Comparison of ENCODE assay signal across 1 cellular context in the genomic region with DNA sequence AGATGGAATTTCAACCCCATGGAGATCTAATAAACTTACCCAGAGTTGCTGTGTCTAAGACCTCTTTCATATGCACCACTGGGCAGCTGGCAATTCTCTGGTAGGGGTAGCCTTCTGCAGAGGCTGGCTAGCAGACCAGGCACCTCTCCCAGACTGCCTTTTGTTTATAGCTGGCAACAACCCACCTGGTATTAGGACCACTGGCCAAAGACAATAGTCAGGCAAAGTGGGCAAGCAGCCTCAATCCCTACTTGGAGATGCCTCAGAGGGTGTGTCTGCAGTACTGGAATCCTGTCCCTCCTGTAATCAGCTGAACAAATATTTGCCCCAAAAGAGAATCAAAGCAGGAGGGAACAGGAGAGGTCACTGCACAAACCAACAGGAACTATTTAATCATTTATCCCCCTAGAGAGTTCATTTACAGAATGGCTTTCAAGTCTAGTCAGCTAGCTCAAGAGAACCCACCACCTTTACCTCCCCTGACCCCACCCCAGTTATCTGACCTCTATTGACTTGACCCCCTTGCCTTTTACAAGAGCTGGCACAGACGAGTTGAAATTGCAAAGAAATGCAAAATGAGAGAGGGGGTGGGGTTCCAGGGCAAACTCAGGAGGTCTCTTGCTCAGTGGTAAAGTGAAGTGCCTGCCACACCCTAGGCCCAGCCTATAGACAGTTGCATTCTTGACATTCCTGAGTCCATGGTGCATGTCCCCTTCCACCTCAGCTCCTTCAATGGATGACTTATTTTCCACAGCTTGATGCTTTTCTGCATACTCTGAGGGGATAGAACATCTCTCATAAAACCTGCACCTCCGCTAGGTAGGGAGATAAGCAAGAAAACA.
A peak's percentile ranks its signal among the peaks of the same experiment; 100 is the strongest.
TF ChIP-seq lines count a peak whose summit lies in the region.

No MANE protein-coding gene starts in this region.

TF ChIP-seq in HepG2, 621 proteins besides CTCF, POLR2A, EP300 and RAD21 (continued from another document and continues in another):
- TF ChIP-seq NCOR1 (IDR thresholded peaks at IDR 0.05; ENCODE audit: borderline replicate concordance, low read length) = peak; percentile 99; the same call in 1 of the 2 replicates
- 0 out of 2 replicates have a peak, but pooled peaks have one; percentile 44 for TF ChIP-seq KDM3A (CRISPR knock-in tag; IDR thresholded peaks at IDR 0.05; ENCODE audit: low read depth)
- TF ChIP-seq, protein P1, sequence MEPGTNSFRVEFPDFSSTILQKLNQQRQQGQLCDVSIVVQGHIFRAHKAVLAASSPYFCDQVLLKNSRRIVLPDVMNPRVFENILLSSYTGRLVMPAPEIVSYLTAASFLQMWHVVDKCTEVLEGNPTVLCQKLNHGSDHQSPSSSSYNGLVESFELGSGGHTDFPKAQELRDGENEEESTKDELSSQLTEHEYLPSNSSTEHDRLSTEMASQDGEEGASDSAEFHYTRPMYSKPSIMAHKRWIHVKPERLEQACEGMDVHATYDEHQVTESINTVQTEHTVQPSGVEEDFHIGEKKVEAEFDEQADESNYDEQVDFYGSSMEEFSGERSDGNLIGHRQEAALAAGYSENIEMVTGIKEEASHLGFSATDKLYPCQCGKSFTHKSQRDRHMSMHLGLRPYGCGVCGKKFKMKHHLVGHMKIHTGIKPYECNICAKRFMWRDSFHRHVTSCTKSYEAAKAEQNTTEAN (CRISPR knock-in tag; conservative IDR thresholded peaks at IDR 0.05) = peak; percentile 89
- no peak for TF ChIP-seq ELF4 (CRISPR knock-in tag; IDR thresholded peaks at IDR 0.05; ENCODE audit: borderline replicate concordance)
- TF ChIP-seq, protein P2, sequence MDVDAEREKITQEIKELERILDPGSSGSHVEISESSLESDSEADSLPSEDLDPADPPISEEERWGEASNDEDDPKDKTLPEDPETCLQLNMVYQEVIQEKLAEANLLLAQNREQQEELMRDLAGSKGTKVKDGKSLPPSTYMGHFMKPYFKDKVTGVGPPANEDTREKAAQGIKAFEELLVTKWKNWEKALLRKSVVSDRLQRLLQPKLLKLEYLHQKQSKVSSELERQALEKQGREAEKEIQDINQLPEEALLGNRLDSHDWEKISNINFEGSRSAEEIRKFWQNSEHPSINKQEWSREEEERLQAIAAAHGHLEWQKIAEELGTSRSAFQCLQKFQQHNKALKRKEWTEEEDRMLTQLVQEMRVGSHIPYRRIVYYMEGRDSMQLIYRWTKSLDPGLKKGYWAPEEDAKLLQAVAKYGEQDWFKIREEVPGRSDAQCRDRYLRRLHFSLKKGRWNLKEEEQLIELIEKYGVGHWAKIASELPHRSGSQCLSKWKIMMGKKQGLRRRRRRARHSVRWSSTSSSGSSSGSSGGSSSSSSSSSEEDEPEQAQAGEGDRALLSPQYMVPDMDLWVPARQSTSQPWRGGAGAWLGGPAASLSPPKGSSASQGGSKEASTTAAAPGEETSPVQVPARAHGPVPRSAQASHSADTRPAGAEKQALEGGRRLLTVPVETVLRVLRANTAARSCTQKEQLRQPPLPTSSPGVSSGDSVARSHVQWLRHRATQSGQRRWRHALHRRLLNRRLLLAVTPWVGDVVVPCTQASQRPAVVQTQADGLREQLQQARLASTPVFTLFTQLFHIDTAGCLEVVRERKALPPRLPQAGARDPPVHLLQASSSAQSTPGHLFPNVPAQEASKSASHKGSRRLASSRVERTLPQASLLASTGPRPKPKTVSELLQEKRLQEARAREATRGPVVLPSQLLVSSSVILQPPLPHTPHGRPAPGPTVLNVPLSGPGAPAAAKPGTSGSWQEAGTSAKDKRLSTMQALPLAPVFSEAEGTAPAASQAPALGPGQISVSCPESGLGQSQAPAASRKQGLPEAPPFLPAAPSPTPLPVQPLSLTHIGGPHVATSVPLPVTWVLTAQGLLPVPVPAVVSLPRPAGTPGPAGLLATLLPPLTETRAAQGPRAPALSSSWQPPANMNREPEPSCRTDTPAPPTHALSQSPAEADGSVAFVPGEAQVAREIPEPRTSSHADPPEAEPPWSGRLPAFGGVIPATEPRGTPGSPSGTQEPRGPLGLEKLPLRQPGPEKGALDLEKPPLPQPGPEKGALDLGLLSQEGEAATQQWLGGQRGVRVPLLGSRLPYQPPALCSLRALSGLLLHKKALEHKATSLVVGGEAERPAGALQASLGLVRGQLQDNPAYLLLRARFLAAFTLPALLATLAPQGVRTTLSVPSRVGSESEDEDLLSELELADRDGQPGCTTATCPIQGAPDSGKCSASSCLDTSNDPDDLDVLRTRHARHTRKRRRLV (CRISPR knock-in tag; IDR thresholded peaks at IDR 0.05) = peak; percentile 39; the same call in 1 of the 2 replicates
- peak; percentile 62 for TF ChIP-seq SPEN (CRISPR knock-in tag; IDR thresholded peaks at IDR 0.05; ENCODE audit: low read depth)
- peak; percentile 93; the same call in 1 of the 2 replicates for TF ChIP-seq KLF15 (CRISPR knock-in tag; IDR thresholded peaks at IDR 0.05; ENCODE audit: borderline replicate concordance)
- TF ChIP-seq CENPT (CRISPR knock-in tag; IDR thresholded peaks at IDR 0.05; ENCODE audit: low read depth) = 0 out of 2 replicates have a peak, but pooled peaks have one; percentile 80
- TF ChIP-seq HOXD1 (CRISPR knock-in tag; IDR thresholded peaks at IDR 0.05) = peak; percentile 86
- no peak for TF ChIP-seq ARHGAP35 (CRISPR knock-in tag; IDR thresholded peaks at IDR 0.05; ENCODE audit: borderline replicate concordance)
- TF ChIP-seq, protein P3, sequence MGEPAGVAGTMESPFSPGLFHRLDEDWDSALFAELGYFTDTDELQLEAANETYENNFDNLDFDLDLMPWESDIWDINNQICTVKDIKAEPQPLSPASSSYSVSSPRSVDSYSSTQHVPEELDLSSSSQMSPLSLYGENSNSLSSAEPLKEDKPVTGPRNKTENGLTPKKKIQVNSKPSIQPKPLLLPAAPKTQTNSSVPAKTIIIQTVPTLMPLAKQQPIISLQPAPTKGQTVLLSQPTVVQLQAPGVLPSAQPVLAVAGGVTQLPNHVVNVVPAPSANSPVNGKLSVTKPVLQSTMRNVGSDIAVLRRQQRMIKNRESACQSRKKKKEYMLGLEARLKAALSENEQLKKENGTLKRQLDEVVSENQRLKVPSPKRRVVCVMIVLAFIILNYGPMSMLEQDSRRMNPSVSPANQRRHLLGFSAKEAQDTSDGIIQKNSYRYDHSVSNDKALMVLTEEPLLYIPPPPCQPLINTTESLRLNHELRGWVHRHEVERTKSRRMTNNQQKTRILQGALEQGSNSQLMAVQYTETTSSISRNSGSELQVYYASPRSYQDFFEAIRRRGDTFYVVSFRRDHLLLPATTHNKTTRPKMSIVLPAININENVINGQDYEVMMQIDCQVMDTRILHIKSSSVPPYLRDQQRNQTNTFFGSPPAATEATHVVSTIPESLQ (CRISPR knock-in tag; conservative IDR thresholded peaks at IDR 0.05) = no peak
- TF ChIP-seq, protein P4, sequence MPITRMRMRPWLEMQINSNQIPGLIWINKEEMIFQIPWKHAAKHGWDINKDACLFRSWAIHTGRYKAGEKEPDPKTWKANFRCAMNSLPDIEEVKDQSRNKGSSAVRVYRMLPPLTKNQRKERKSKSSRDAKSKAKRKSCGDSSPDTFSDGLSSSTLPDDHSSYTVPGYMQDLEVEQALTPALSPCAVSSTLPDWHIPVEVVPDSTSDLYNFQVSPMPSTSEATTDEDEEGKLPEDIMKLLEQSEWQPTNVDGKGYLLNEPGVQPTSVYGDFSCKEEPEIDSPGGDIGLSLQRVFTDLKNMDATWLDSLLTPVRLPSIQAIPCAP (CRISPR knock-in tag; IDR thresholded peaks at IDR 0.05; ENCODE audit: low read depth) = no peak
- peak; percentile 5; the same call in 1 of the 2 replicates for TF ChIP-seq KDM2A (CRISPR knock-in tag; IDR thresholded peaks at IDR 0.05; ENCODE audit: borderline replicate concordance, low read depth)
- TF ChIP-seq SKI (IDR thresholded peaks at IDR 0.05; ENCODE audit: partially characterized antibody) = peak; percentile 97
- 0 out of 2 replicates have a peak, but pooled peaks have one; percentile 61 for TF ChIP-seq ZNF430 (CRISPR knock-in tag; IDR thresholded peaks at IDR 0.05)
- TF ChIP-seq, protein P5, sequence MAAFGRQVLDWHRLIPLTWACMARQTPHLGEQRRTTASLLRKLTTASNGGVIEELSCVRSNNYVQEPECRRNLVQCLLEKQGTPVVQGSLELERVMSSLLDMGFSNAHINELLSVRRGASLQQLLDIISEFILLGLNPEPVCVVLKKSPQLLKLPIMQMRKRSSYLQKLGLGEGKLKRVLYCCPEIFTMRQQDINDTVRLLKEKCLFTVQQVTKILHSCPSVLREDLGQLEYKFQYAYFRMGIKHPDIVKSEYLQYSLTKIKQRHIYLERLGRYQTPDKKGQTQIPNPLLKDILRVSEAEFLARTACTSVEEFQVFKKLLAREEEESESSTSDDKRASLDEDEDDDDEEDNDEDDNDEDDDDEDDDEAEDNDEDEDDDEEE (CRISPR knock-in tag; IDR thresholded peaks at IDR 0.05) = no peak; the same call in 1 of the 2 replicates
- TF ChIP-seq PPARG (CRISPR knock-in tag; conservative IDR thresholded peaks at IDR 0.05) = peak; percentile 93
- no peak; the same call in 1 of the 2 replicates for TF ChIP-seq ZNF850 (CRISPR knock-in tag; conservative IDR thresholded peaks at IDR 0.05)
- TF ChIP-seq RXRA (CRISPR knock-in tag; IDR thresholded peaks at IDR 0.05) = peak; percentile 99
- TF ChIP-seq, protein P6, sequence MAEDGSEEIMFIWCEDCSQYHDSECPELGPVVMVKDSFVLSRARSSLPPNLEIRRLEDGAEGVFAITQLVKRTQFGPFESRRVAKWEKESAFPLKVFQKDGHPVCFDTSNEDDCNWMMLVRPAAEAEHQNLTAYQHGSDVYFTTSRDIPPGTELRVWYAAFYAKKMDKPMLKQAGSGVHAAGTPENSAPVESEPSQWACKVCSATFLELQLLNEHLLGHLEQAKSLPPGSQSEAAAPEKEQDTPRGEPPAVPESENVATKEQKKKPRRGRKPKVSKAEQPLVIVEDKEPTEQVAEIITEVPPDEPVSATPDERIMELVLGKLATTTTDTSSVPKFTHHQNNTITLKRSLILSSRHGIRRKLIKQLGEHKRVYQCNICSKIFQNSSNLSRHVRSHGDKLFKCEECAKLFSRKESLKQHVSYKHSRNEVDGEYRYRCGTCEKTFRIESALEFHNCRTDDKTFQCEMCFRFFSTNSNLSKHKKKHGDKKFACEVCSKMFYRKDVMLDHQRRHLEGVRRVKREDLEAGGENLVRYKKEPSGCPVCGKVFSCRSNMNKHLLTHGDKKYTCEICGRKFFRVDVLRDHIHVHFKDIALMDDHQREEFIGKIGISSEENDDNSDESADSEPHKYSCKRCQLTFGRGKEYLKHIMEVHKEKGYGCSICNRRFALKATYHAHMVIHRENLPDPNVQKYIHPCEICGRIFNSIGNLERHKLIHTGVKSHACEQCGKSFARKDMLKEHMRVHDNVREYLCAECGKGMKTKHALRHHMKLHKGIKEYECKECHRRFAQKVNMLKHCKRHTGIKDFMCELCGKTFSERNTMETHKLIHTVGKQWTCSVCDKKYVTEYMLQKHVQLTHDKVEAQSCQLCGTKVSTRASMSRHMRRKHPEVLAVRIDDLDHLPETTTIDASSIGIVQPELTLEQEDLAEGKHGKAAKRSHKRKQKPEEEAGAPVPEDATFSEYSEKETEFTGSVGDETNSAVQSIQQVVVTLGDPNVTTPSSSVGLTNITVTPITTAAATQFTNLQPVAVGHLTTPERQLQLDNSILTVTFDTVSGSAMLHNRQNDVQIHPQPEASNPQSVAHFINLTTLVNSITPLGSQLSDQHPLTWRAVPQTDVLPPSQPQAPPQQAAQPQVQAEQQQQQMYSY (CRISPR knock-in tag; IDR thresholded peaks at IDR 0.05) = peak; percentile 54; the same call in 1 of the 2 replicates
- TF ChIP-seq ZNF557 (CRISPR knock-in tag; IDR thresholded peaks at IDR 0.05) = peak; percentile 92
- TF ChIP-seq TBX3 (IDR thresholded peaks at IDR 0.05; ENCODE audit: borderline replicate concordance) = peak; percentile 87
- TF ChIP-seq, protein P7, sequence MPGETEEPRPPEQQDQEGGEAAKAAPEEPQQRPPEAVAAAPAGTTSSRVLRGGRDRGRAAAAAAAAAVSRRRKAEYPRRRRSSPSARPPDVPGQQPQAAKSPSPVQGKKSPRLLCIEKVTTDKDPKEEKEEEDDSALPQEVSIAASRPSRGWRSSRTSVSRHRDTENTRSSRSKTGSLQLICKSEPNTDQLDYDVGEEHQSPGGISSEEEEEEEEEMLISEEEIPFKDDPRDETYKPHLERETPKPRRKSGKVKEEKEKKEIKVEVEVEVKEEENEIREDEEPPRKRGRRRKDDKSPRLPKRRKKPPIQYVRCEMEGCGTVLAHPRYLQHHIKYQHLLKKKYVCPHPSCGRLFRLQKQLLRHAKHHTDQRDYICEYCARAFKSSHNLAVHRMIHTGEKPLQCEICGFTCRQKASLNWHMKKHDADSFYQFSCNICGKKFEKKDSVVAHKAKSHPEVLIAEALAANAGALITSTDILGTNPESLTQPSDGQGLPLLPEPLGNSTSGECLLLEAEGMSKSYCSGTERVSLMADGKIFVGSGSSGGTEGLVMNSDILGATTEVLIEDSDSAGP (CRISPR knock-in tag; IDR thresholded peaks at IDR 0.05; ENCODE audit: borderline replicate concordance) = no peak
- TF ChIP-seq CHD4 (IDR thresholded peaks at IDR 0.05; ENCODE audit: borderline replicate concordance, low read length) = no peak
- TF ChIP-seq HES4 (CRISPR knock-in tag; IDR thresholded peaks at IDR 0.05; ENCODE audit: borderline replicate concordance) = 0 out of 2 replicates have a peak, but pooled peaks have one; percentile 38
- TF ChIP-seq SAFB2 (CRISPR knock-in tag; IDR thresholded peaks at IDR 0.05; ENCODE audit: borderline replicate concordance, low read depth) = peak; percentile 37; the same call in 1 of the 2 replicates
- TF ChIP-seq PAX8 (CRISPR knock-in tag; IDR thresholded peaks at IDR 0.05; ENCODE audit: borderline replicate concordance) = no peak; the same call in 1 of the 2 replicates
- peak; percentile 5; the same call in 1 of the 2 replicates for TF ChIP-seq KDM5A (IDR thresholded peaks at IDR 0.05; ENCODE audit: borderline replicate concordance, low read length)
- TF ChIP-seq ZNF383 (CRISPR knock-in tag; IDR thresholded peaks at IDR 0.05; ENCODE audit: borderline replicate concordance) = no peak
- TF ChIP-seq, protein P8, sequence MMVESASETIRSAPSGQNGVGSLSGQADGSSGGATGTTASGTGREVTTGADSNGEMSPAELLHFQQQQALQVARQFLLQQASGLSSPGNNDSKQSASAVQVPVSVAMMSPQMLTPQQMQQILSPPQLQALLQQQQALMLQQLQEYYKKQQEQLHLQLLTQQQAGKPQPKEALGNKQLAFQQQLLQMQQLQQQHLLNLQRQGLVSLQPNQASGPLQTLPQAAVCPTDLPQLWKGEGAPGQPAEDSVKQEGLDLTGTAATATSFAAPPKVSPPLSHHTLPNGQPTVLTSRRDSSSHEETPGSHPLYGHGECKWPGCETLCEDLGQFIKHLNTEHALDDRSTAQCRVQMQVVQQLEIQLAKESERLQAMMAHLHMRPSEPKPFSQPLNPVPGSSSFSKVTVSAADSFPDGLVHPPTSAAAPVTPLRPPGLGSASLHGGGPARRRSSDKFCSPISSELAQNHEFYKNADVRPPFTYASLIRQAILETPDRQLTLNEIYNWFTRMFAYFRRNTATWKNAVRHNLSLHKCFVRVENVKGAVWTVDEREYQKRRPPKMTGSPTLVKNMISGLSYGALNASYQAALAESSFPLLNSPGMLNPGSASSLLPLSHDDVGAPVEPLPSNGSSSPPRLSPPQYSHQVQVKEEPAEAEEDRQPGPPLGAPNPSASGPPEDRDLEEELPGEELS (CRISPR knock-in tag; IDR thresholded peaks at IDR 0.05) = peak; percentile 95
- TF ChIP-seq ZNF678 (CRISPR knock-in tag; IDR thresholded peaks at IDR 0.05) = no peak
- TF ChIP-seq STAG1 (CRISPR knock-in tag; IDR thresholded peaks at IDR 0.05) = peak; percentile 19; the same call in 1 of the 2 replicates
- TF ChIP-seq AGO2 (optimal IDR thresholded peaks at IDR 0.05; ENCODE audit: low read depth, low read length) = peak; percentile 75
